14 cellular contexts compared by ENCODE assay signal in the genomic region with DNA sequence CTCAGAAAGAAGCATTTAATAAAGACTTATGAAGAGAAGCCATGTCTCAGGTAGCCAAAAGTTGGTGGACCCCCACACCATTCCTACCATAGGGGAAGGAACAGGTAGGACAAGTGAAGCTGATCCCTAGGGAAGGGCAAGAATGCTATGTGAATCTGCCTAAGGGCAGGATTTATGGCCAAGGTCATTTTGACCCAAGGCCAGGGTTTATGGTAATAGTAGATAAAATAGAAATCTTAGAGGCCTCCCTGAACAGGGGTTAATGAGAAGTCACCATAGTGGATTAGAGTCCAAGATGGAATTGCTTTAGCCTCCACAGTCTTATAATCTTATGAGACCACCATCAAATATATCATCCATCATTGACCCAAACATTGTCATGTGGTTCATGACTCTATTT. TPM values are rescaled to one million over a fixed set of nuclear protein-coding genes. Genes with fewer than 3 reads are reported as not detected.
DNase-seq lines count a peak whose midpoint lies in the region; ATAC-seq, FAIRE-seq and TF ChIP-seq lines count a peak whose summit lies in the region.
"Had no signal": no experiment of that assay in that cellular context is flagged by ENCODE, and none has a peak within 500 bp of the region (broad histone marks: within the 10 kb centered on the region; RNA-seq: fewer than 3 reads in every experiment).

No MANE protein-coding gene starts in this region.

- H3K36me3 ChIP-seq in CD4-positive, alpha-beta memory T cell (ENCODE audit: insufficient read depth, low read length): no peaks in the 10 kb centered on the region
- H3K36me3 ChIP-seq in IMR-90 (ENCODE audit: control insufficient read depth, insufficient read depth, low read length) (no peaks in the 10 kb centered on the region), K562 (ENCODE audit: control insufficient read depth, insufficient read depth, low read length) (no peaks in the 10 kb centered on the region)
- H3K36me3 ChIP-seq: BE2C, SJCRH30 had no signal

- H3K4me2 ChIP-seq in IMR-90 (ENCODE audit: low read depth, low read length): no peak overlapping the region
- peak overlapping the region; percentile 52; the same call in 1 of the 2 replicates for H3K4me2 ChIP-seq in K562 (ENCODE audit: insufficient read depth, low read length)

- H3K14ac ChIP-seq in IMR-90 (replicated peaks; ENCODE audit: low read depth, low read length): no peak overlapping the region

- dilution Hi-C loops in IMR-90 (cut with HindIII; ENCODE audit: low sequenced_read_pairs, unreplicated experiment): no loop called here

- peak overlapping the region; percentile 85 for H2BK20ac ChIP-seq in IMR-90 (ENCODE audit: low read depth, low read length)

- in situ Hi-C loops in IMR-90 (cut with MboI; ENCODE audit: low sequenced_read_pairs) (no loop called here), K562 (cut with MboI) (no loop called here)

- H3K23ac ChIP-seq in IMR-90 (ENCODE audit: low read depth, low read length): no peak overlapping the region

- peak overlapping the region; percentile 43; the same call in 1 of the 2 replicates for H2AK5ac ChIP-seq in IMR-90 (ENCODE audit: low read depth, low read length)

- no peaks in the 10 kb centered on the region for H3K27me3 ChIP-seq in CD4-positive, alpha-beta memory T cell (ENCODE audit: insufficient read depth, low read length)
- H3K27me3 ChIP-seq in IMR-90 (ENCODE audit: control insufficient read depth, insufficient read depth, low read length) (no peaks in the 10 kb centered on the region), K562 (ENCODE audit: control insufficient read depth in 2 of 2, insufficient read depth in 2 of 2, low read length in 2 of 2) (no peaks in the 10 kb centered on the region)
- H3K27me3 ChIP-seq: BE2C, SJCRH30 had no signal

- peaks cover 49 to 73% (median 60%) of the 10 kb centered on the region in 4 donors for H3K4me1 Mint-ChIP-seq in CD4-positive, alpha-beta memory T cell
- peaks cover 19 to 49% (median 48%) of the 10 kb centered on the region in 4 donors for H3K4me1 Mint-ChIP-seq in naive thymus-derived CD8-positive, alpha-beta T cell

- H3K9ac ChIP-seq in IMR-90 (ENCODE audit: low read depth, low read length) (no peak overlapping the region), K562 (ENCODE audit: insufficient read depth in 1 of 2, low read depth in 2 of 2, low read length in 2 of 2) (no peak overlapping the region)

- H3K79me2 ChIP-seq in K562 (ENCODE audit: control insufficient read depth, insufficient read depth, low read length): no peaks in the 10 kb centered on the region

- no peak overlapping the region for H3K56ac ChIP-seq in IMR-90 (ENCODE audit: extremely low read depth, insufficient read depth, low read length)

- no peak for TF ChIP-seq EP300 in K562 (IDR thresholded peaks at IDR 0.05; ENCODE audit: low read length)

- POLR2A ChIA-PET in CD4-positive, alpha-beta memory T cell (lab: Charles Lee; ENCODE audit: partially characterized antibody): interaction anchor here (1.5 to 3.0 kb wide), 2 partner anchors 14 to 27 kb away, joined by 8 to 16 read pairs; no protein-coding TSS in a partner anchor
- POLR2A ChIA-PET in IMR-90 (lab: Charles Lee; ENCODE audit: unreplicated experiment) (no interaction called here), K562 (lab: Yijun Ruan, JAX) (interaction anchor here (0.9 to 2.3 kb wide), 3 partner anchors 9 to 24 kb away, joined by 3 to 6 read pairs (median 4); no protein-coding TSS in a partner anchor)
- POLR2A ChIA-PET in naive thymus-derived CD8-positive, alpha-beta T cell (lab: Charles Lee): interaction anchor here (0.6 to 1.3 kb wide), 2 partner anchors 12 to 28 kb away, joined by 3 to 5 read pairs; no protein-coding TSS in a partner anchor

- H4K20me1 ChIP-seq in IMR-90 (ENCODE audit: insufficient read depth, low read length) (no peaks in the 10 kb centered on the region; the same call in 1 of the 2 replicates), K562 (replicated peaks; ENCODE audit: control insufficient read depth, insufficient read depth, low read length) (no peaks in the 10 kb centered on the region)

- TF ChIP-seq CTCF in IMR-90 (conservative IDR thresholded peaks at IDR 0.05; ENCODE audit: low read depth, low read length) (no peak), K562 (IDR thresholded peaks at IDR 0.05 in 2 of 3, conservative IDR thresholded peaks at IDR 0.05 in 1 of 3; ENCODE audit: insufficient read depth in 2 of 3, low read depth in 1 of 3, low read length in 3 of 3) (no peak), foreskin fibroblast (IDR thresholded peaks at IDR 0.05; ENCODE audit: low read depth, low read length) (no peak)

- peak; percentile 62 for FAIRE-seq in K562 (lab: Jason Lieb, UNC)

- peak overlapping the region in 1 of 2 experiments; percentile 75; a peak in 3 of 4 replicates for H4K8ac ChIP-seq in IMR-90 (ENCODE audit: low read depth in 2 of 2, low read length in 2 of 2)

- H3K9me3 Mint-ChIP-seq in CD4-positive, alpha-beta memory T cell: peaks cover 2 to 36% (median 29%) of the 10 kb centered on the region in 8 donors
- H3K9me3 Mint-ChIP-seq in naive thymus-derived CD8-positive, alpha-beta T cell: peaks cover 0 to 12% (median 5%) of the 10 kb centered on the region in 9 donors

- H2BK120ac ChIP-seq in IMR-90 (ENCODE audit: low read depth, low read length): peak overlapping the region; percentile 78; the same call in 1 of the 2 replicates

- intact Hi-C loops in CD4-positive, alpha-beta memory T cell (cut with micrococcal nuclease): no loop called here
- intact Hi-C loops in IMR-90 (cut with micrococcal nuclease) (no loop called here), K562 (cut with micrococcal nuclease) (no loop called here)

- H3K4ac ChIP-seq in IMR-90 (ENCODE audit: low read depth, low read length): peak overlapping the region; percentile 67

- H4K5ac ChIP-seq in IMR-90 (ENCODE audit: low read depth, low read length): no peak overlapping the region

- H3K4me1 ChIP-seq in CD4-positive, alpha-beta memory T cell (ENCODE audit: insufficient read depth, low read length): peaks cover 65% of the 10 kb centered on the region
- H3K4me1 ChIP-seq in IMR-90 (ENCODE audit: control insufficient read depth, insufficient read depth, low read length): peaks cover 7% of the 10 kb centered on the region
- H3K4me1 ChIP-seq in K562 (replicated peaks in 1 of 2; ENCODE audit: control insufficient read depth in 2 of 2, insufficient read depth in 2 of 2, low read length in 2 of 2): peaks cover 32 to 41% of the 10 kb centered on the region in 2 experiments; a peak in 4 of 5 replicates
- H3K4me1 ChIP-seq: BE2C, SJCRH30 had no signal

- H3K27me3 Mint-ChIP-seq in CD4-positive, alpha-beta memory T cell: no peaks in the 10 kb centered on the region
- H3K27me3 Mint-ChIP-seq in naive thymus-derived CD8-positive, alpha-beta T cell: no peaks in the 10 kb centered on the region

- peaks cover 13 to 24% of the 10 kb centered on the region in 2 donors for H3K36me3 Mint-ChIP-seq in CD4-positive, alpha-beta memory T cell
- peaks cover 0 to 14% (median 5%) of the 10 kb centered on the region in 3 donors for H3K36me3 Mint-ChIP-seq in naive thymus-derived CD8-positive, alpha-beta T cell

- no peak overlapping the region for H2BK5ac ChIP-seq in IMR-90 (ENCODE audit: low read depth, low read length, poor library complexity, severe bottlenecking)

- peak overlapping the region; percentile 85 to 97 (median 93) for H3K27ac Mint-ChIP-seq in CD4-positive, alpha-beta memory T cell
- peak overlapping the region in 8 of 10 donors; percentile 18 to 96 (median 84) for H3K27ac Mint-ChIP-seq in naive thymus-derived CD8-positive, alpha-beta T cell

- TF ChIP-seq RAD21 in IMR-90 (IDR thresholded peaks at IDR 0.05; ENCODE audit: low read length) (no peak), K562 (CRISPR knock-in tag; conservative IDR thresholded peaks at IDR 0.05 in 1 of 2, IDR thresholded peaks at IDR 0.05 in 1 of 2) (no peak)

- no TSS peak for BruUV-seq in IMR-90 (replicated peaks; lab: Mats Ljungman, UMichigan)
- no TSS peak for BruUV-seq in K562 (replicated peaks; lab: Mats Ljungman, UMichigan)

- TF ChIP-seq POLR2A in IMR-90 (IDR thresholded peaks at IDR 0.05; ENCODE audit: low read depth, low read length): no peak
- TF ChIP-seq POLR2A in K562 (conservative IDR thresholded peaks at IDR 0.05): no peak

- peak overlapping the region in 5 of 8 donors; percentile 27 to 82 (median 56) for H3K4me3 Mint-ChIP-seq in CD4-positive, alpha-beta memory T cell
- H3K4me3 Mint-ChIP-seq in naive thymus-derived CD8-positive, alpha-beta T cell: peak overlapping the region in 1 of 10 donors; percentile 7
- H3K4me3 Mint-ChIP-seq: H9 had no signal

- peak overlapping the region; percentile 20 for H3K27ac ChIP-seq in CD4-positive, alpha-beta memory T cell (ENCODE audit: low read depth, low read length)
- H3K27ac ChIP-seq in IMR-90 (ENCODE audit: insufficient read depth, low read length) (no peak overlapping the region), K562 (ENCODE audit: extremely low read depth, low read depth, low read length) (peak overlapping the region; percentile 36)
- H3K27ac ChIP-seq: RWPE1, SJCRH30 had no signal

- ATAC-seq in IMR-90 (ENCODE audit: low read depth): no peak
- ATAC-seq in K562: peak; percentile 42
- no peak for ATAC-seq in naive thymus-derived CD8-positive, alpha-beta T cell

- no peak overlapping the region for H2AFZ ChIP-seq in IMR-90 (replicated peaks; ENCODE audit: low read length, poor library complexity)
- no peak overlapping the region for H2AFZ ChIP-seq in K562 (ENCODE audit: low read depth, low read length)

- 0 out of 3 replicates have a peak overlapping the region, but pooled peaks have one; percentile 90 for H2BK15ac ChIP-seq in IMR-90 (ENCODE audit: low read depth, low read length)

- H3K79me1 ChIP-seq in IMR-90 (ENCODE audit: low read depth in 1 of 2, low read length in 2 of 2): no peaks in the 10 kb centered on the region

- CTCF ChIA-PET in CD4-positive, alpha-beta memory T cell (lab: Charles Lee; ENCODE audit: partially characterized antibody): interaction anchor here (1.3 to 2.7 kb wide), 2 partner anchors 18 to 322 kb away, joined by 3 to 14 read pairs; no protein-coding TSS in a partner anchor
- CTCF ChIA-PET in IMR-90 (lab: Yijun Ruan, JAX): no interaction called here
- CTCF ChIA-PET in K562 (lab: Yijun Ruan, JAX; ENCODE audit: low intra/inter-chr PET ratio): no interaction called here

- H3K9me1 ChIP-seq in IMR-90 (ENCODE audit: insufficient read depth, low read length) (peaks cover 7% of the 10 kb centered on the region), K562 (ENCODE audit: control insufficient read depth, insufficient read depth, low read length) (no peaks in the 10 kb centered on the region)

- H2AK9ac ChIP-seq in IMR-90 (replicated peaks; ENCODE audit: low read depth, low read length, poor library complexity): no peak overlapping the region

- no peak for DNase-seq in CD4-positive, alpha-beta memory T cell
- DNase-seq in IMR-90: no peak
- DNase-seq in K562 (ENCODE audit: extremely low read depth in 1 of 4, low spot score in 3 of 4): peak in 1 of 4 experiments; percentile 19
- no peak for DNase-seq in naive thymus-derived CD8-positive, alpha-beta T cell
- no peak for DNase-seq in foreskin fibroblast
- DNase-seq in activated CD4-positive, alpha-beta T cell treated with anti-CD3 and anti-CD28 coated beads for 4 hours: no peak
- no peak for DNase-seq in HK-2 (ENCODE audit: unreplicated experiment)
- DNase-seq: BE2C, COR-L47, H9, NCI-H1436, NCI-H2081, SJCRH30 had no signal

- H3K4me3 ChIP-seq in CD4-positive, alpha-beta memory T cell (ENCODE audit: low read length in 2 of 2): peak overlapping the region in 1 of 2 donors; percentile 0
- H3K4me3 ChIP-seq in IMR-90 (ENCODE audit: insufficient read depth, low read depth, low read length) (no peak overlapping the region), K562 (no peak overlapping the region), foreskin fibroblast (ENCODE audit: low read depth in 1 of 2, low read length in 2 of 2) (no peak overlapping the region)
- H3K4me3 ChIP-seq: SJCRH30 had no signal

- no peak overlapping the region for H4K91ac ChIP-seq in IMR-90 (ENCODE audit: insufficient read depth, low read depth, low read length)

- H3K18ac ChIP-seq in IMR-90 (ENCODE audit: low read depth, low read length): peak overlapping the region; percentile 82

- H3K9me3 ChIP-seq in CD4-positive, alpha-beta memory T cell (ENCODE audit: control insufficient read depth in 1 of 2, low read length in 2 of 2): peaks cover 0 to 9% of the 10 kb centered on the region in 2 donors
- peaks cover 13% of the 10 kb centered on the region for H3K9me3 ChIP-seq in IMR-90 (ENCODE audit: control insufficient read depth, insufficient read depth, low read length)
- H3K9me3 ChIP-seq in K562 (replicated peaks; ENCODE audit: control insufficient read depth, insufficient read depth, low read depth, low read length): peaks cover 12% of the 10 kb centered on the region
- H3K9me3 ChIP-seq: BE2C, SJCRH30 had no signal

RNA-seq across cellular contexts. Expression of a gene that starts 26.0 kb away (rescaled TPM):
- total RNA-seq in CD4-positive, alpha-beta memory T cell: 10 to 100 TPM; 35.7 to 39.3 TPM
- 100 to 1,000 TPM in 1 of 2 donors, 10 to 100 TPM in 1; 82.4 to 116 TPM for polyA plus RNA-seq in CD4-positive, alpha-beta memory T cell
- total RNA-seq in IMR-90 (2012; rRNA removed) (44.6 and 59.4 TPM in 2 replicates), K562 (2014; rRNA removed) (44.3 and 54.0 TPM in 2 replicates), K562 (2014; rRNA removed; fragmentation: Illumina TruSeq; extraction: Trizol) (56.4 and 59.4 TPM in 2 replicates), K562 (2015; rRNA removed; fragmentation: Illumina TruSeq; extraction: Trizol) (42.8 and 50.7 TPM in 2 replicates), K562 (2021) (53.0 and 57.9 TPM in 2 replicates)
- polyA plus RNA-seq in IMR-90 (2012; rRNA removed) (53.5 and 59.8 TPM in 2 replicates), K562 (2011; rRNA removed) (68.5 and 87.1 TPM in 2 replicates), K562 (2014; fragmentation: Illumina TruSeq; extraction: Trizol) (82.6 and 88.1 TPM in 2 replicates), K562 (2014; fragmentation: Nextera tagmentation; extraction: Ambion mirVana) (10 to 100 TPM; 18.1 to 24.9 TPM), K562 (2014; rRNA removed) (52.9 and 62.2 TPM in 2 replicates)
- polyA plus RNA-seq in IMR-90 (2012; cell fraction: cytosol; rRNA removed): 23.3 and 29.7 TPM in 2 replicates
- polyA plus RNA-seq in IMR-90 (2012; cell fraction: nucleus; rRNA removed; ENCODE audit: low replicate concordance): 12.9 and 38.5 TPM in 2 replicates
- 51.8 and 53.3 TPM in 2 replicates for total RNA-seq in K562 (2011; cell fraction: chromatin; rRNA removed; ENCODE audit: low replicate concordance)
- 34.2 and 44.7 TPM in 2 replicates for total RNA-seq in K562 (2011; cell fraction: nucleolus; rRNA removed)
- 38.6 and 66.0 TPM in 2 replicates for total RNA-seq in K562 (2011; cell fraction: nucleoplasm; rRNA removed)
- 52.0 and 70.8 TPM in 2 replicates for polyA plus RNA-seq in K562 (2011; cell fraction: cytosol; rRNA removed)
- 21.9 and 30.1 TPM in 2 replicates for polyA plus RNA-seq in K562 (2011; cell fraction: nucleus; rRNA removed)
- 55.3 and 72.7 TPM in 2 replicates for polyA plus RNA-seq in K562 (2012)
- polyA minus RNA-seq in K562 (2011; rRNA and poly(A)+ RNA removed): 36.2 and 36.5 TPM in 2 replicates
- polyA minus RNA-seq in K562 (2011; cell fraction: cytosol; rRNA and poly(A)+ RNA removed): 22.9 and 26.1 TPM in 2 replicates
- 21.5 and 27.3 TPM in 2 replicates for polyA minus RNA-seq in K562 (2011; cell fraction: nucleus; rRNA and poly(A)+ RNA removed)
- total RNA-seq in naive thymus-derived CD8-positive, alpha-beta T cell: 10 to 100 TPM; 33.9 to 35.2 TPM
- polyA plus RNA-seq in naive thymus-derived CD8-positive, alpha-beta T cell: 10 to 100 TPM; 41.5 to 67.3 (median 67.0) TPM
